In genomic region chr9:97013151-97014132, GRCh38 we compare ENCODE assay signal across 8 cellular contexts. TPM values are rescaled to one million over a fixed set of nuclear protein-coding genes. Genes with fewer than 3 reads are reported as not detected.
A peak's percentile ranks its signal among the peaks of the same experiment; 100 is the strongest.
DNase-seq lines count a peak whose midpoint lies in the region; ATAC-seq and TF ChIP-seq lines count a peak whose summit lies in the region.
"Not testable (repeated sequence)": the region's sequence is repeated elsewhere in the genome, so short reads cannot be mapped to it uniquely, and the experiment has no call there.

No MANE protein-coding gene starts in this region.

- ATAC-seq in GM19455 (IDR thresholded peaks at IDR 0.05; ENCODE audit: unreplicated experiment) (peak; percentile 84), HG03571 (IDR thresholded peaks at IDR 0.05; ENCODE audit: unreplicated experiment) (peak; percentile 86), lower lobe of right lung (peak; percentile 98)
- ATAC-seq in activated CD8-positive, alpha-beta T cell treated with anti-CD3 and anti-CD28 coated beads, Interleukin-2, amount 10 ng/mL, durations not matched to agents 7 days and 5 days, result peak; percentile 97

- not testable (repeated sequence) for H3K9me3 Mint-ChIP-seq in activated CD8-positive, alpha-beta T cell treated with anti-CD3 and anti-CD28 coated beads, Interleukin-2, amount 10 ng/mL, durations not matched to agents 7 days and 5 days (ENCODE audit: insufficient read depth)

- peak overlapping the region; percentile 86 for H3K27ac ChIP-seq in lower lobe of right lung

- H3K27ac Mint-ChIP-seq in activated CD8-positive, alpha-beta T cell treated with anti-CD3 and anti-CD28 coated beads, Interleukin-2, amount 10 ng/mL, durations not matched to agents 7 days and 5 days, result peak overlapping the region; percentile 89

- CTCF ChIA-PET in activated CD8-positive, alpha-beta T cell treated with anti-CD3 and anti-CD28 coated beads, Interleukin-2, amount 10 ng/mL, durations not matched to agents 7 days and 5 days (lab: Charles Lee), result not testable (repeated sequence)

- H3K36me3 ChIP-seq in lower lobe of right lung, result not testable (repeated sequence)

- H3K4me3 Mint-ChIP-seq in activated CD8-positive, alpha-beta T cell treated with anti-CD3 and anti-CD28 coated beads, Interleukin-2, amount 10 ng/mL, durations not matched to agents 7 days and 5 days, result peak overlapping the region; percentile 85

- not testable (repeated sequence) for H3K27me3 ChIP-seq in lower lobe of right lung (ENCODE audit: low read depth)

- POLR2A ChIA-PET in activated CD8-positive, alpha-beta T cell treated with anti-CD3 and anti-CD28 coated beads, Interleukin-2, amount 10 ng/mL, durations not matched to agents 7 days and 5 days (lab: Charles Lee), result not testable (repeated sequence)

- H3K4me3 ChIP-seq in lower lobe of right lung, result peak overlapping the region; percentile 63

- intact Hi-C loops in lower lobe of right lung (cut with DNase I), result not testable (repeated sequence)

- H3K36me3 Mint-ChIP-seq in activated CD8-positive, alpha-beta T cell treated with anti-CD3 and anti-CD28 coated beads, Interleukin-2, amount 10 ng/mL, durations not matched to agents 7 days and 5 days (ENCODE audit: low read depth), result not testable (repeated sequence)

- H3K9me3 ChIP-seq in lower lobe of right lung, result not testable (repeated sequence)

- peaks cover 13% of the 10 kb centered on the region for H3K4me1 Mint-ChIP-seq in activated CD8-positive, alpha-beta T cell treated with anti-CD3 and anti-CD28 coated beads, Interleukin-2, amount 10 ng/mL, durations not matched to agents 7 days and 5 days (ENCODE audit: low read depth)

- not testable (repeated sequence) for H3K4me1 ChIP-seq in lower lobe of right lung

- TF ChIP-seq CTCF in lower lobe of right lung (IDR thresholded peaks at IDR 0.05), result not testable (repeated sequence)

- peak; percentile 69 for DNase-seq in CD1c-positive myeloid dendritic cell (ENCODE audit: extremely low spot score)
- DNase-seq in NCI-H82 treated with DMSO at 0.1 percent for 48 hours (lab: John Stamatoyannopoulos, UW; ENCODE audit: unreplicated experiment), result peak; percentile 58
- peak; percentile 83 for DNase-seq in activated CD8-positive, alpha-beta T cell treated with anti-CD3 and anti-CD28 coated beads, Interleukin-2, amount 10 ng/mL, durations not matched to agents 7 days and 5 days
- peak; percentile 62 for DNase-seq in effector CD4-positive, alpha-beta T cell
- peak; percentile 80 for DNase-seq in lower lobe of right lung
- peak; percentile 34 to 55 (median 45) for DNase-seq in stimulated activated CD4-positive, alpha-beta T cell treated with anti-CD3 and anti-CD28 coated beads, TNF-alpha, amount 100 ng/mL, for 1 hour (ENCODE audit: low read depth in 3 of 3, low spot score in 1 of 3)

- not testable (repeated sequence) for H3K27me3 Mint-ChIP-seq in activated CD8-positive, alpha-beta T cell treated with anti-CD3 and anti-CD28 coated beads, Interleukin-2, amount 10 ng/mL, durations not matched to agents 7 days and 5 days (ENCODE audit: low read depth)

RNA-seq across cellular contexts. Expression of gene CTSV, which starts 25.5 kb away (rescaled TPM):
- total RNA-seq in activated CD8-positive, alpha-beta T cell treated with anti-CD3 and anti-CD28 coated beads, Interleukin-2, amount 10 ng/mL, durations not matched to agents 7 days and 5 days, result under 1 TPM; 0.29 to 0.31 TPM
- total RNA-seq in lower lobe of right lung, result 0.32 TPM

Comparison
In these comparisons a context has a peak if more than half of its experiments do, and no peak if none do; other contexts are left out.
1. Peak in every context shown above with its lines: DNase-seq, ATAC-seq, H3K4me3 ChIP-seq and H3K27ac ChIP-seq.